In the genomic region with DNA sequence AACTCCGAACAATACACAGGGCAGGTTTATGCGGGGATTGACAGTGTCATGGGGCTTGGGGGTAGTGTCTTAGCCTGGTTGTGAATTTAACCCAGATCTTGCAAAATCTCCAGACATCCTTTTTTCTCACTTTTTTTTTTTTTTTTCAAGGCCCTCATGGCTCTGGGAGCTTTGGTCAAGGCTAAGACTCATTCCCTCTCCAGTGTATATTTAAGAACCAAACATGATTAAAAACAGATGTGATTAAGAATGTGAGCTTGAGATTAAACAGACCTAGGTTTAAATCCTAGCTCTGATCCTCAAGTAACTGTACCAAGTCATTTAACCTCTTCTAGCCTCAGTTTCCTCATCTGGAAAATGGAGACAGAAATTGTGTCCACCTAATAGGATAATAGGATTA, we compare ENCODE assay signal across 20 cellular contexts.
A peak's percentile ranks its signal among the peaks of the same experiment; 100 is the strongest.
DNase-seq lines count a peak whose midpoint lies in the region; TF ChIP-seq lines count a peak whose summit lies in the region.
"Had no signal": no experiment of that assay in that cellular context is flagged by ENCODE, and none has a peak within 500 bp of the region (broad histone marks: within the 10 kb centered on the region; RNA-seq: fewer than 3 reads in every experiment).

No MANE protein-coding gene starts in this region.

- H3K4me1 ChIP-seq in fibroblast of lung (ENCODE audit: control insufficient read depth, extremely low read depth, insufficient read depth, low read length) = peaks cover 16% of the 10 kb centered on the region
- H3K4me1 ChIP-seq: SJCRH30 had no signal

- no peaks in the 10 kb centered on the region for H3K36me3 ChIP-seq in fibroblast of lung (ENCODE audit: control insufficient read depth, insufficient read depth, low read length)
- H3K36me3 ChIP-seq: heart right ventricle, Peyer's patch, SJCRH30 had no signal

- no peaks in the 10 kb centered on the region for H4K20me1 ChIP-seq in fibroblast of lung (ENCODE audit: control insufficient read depth, extremely low read depth, insufficient read depth, low read length)

- no peaks in the 10 kb centered on the region for H3K79me2 ChIP-seq in fibroblast of lung (ENCODE audit: control insufficient read depth, insufficient read depth, low read length)

- H3K4me2 ChIP-seq in fibroblast of lung (ENCODE audit: extremely low read depth, insufficient read depth, low read length) = no peak overlapping the region
- H3K4me2 ChIP-seq: smooth muscle cell had no signal

- H3K27me3 ChIP-seq in fibroblast of lung (ENCODE audit: control insufficient read depth, insufficient read depth, low read length) = no peaks in the 10 kb centered on the region
- H3K27me3 ChIP-seq: heart right ventricle, Peyer's patch, SJCRH30 had no signal

- no peak for TF ChIP-seq CTCF in fibroblast of lung (conservative IDR thresholded peaks at IDR 0.05 in 1 of 2, IDR thresholded peaks at IDR 0.05 in 1 of 2; ENCODE audit: low read depth in 1 of 2, low read length in 2 of 2)

- no peak overlapping the region for H3K9ac ChIP-seq in fibroblast of lung (ENCODE audit: insufficient read depth, low read length)

- H3K4me3 ChIP-seq in fibroblast of lung (replicated peaks in 1 of 4; ENCODE audit: control extremely low read depth in 1 of 4, insufficient read depth in 1 of 4, low read depth in 3 of 4, low read length in 4 of 4) = no peak overlapping the region
- no peak overlapping the region for H3K4me3 ChIP-seq in skeletal muscle cell (ENCODE audit: low read depth, low read length)
- H3K4me3 ChIP-seq: heart right ventricle, Peyer's patch, SJCRH30, smooth muscle cell had no signal

- DNase-seq in AG20443 (ENCODE audit: low spot score) (peak; percentile 50), NCI-H82 treated with DMSO at 0.1 percent for 48 hours (lab: John Stamatoyannopoulos, UW; ENCODE audit: unreplicated experiment) (peak; percentile 66), fibroblast of lung (ENCODE audit: low read depth in 2 of 2) (peak; percentile 73 to 83), skeletal muscle cell (ENCODE audit: low read depth) (peak; percentile 43), UCSD-AML1 (lab: John Stamatoyannopoulos, UW; ENCODE audit: unreplicated experiment) (no peak), cerebellum (ENCODE audit: low spot score) (no peak)
- no peak for DNase-seq in stimulated activated CD4-positive, alpha-beta T cell treated with anti-CD3 and anti-CD28 coated beads, Interleukin-4, amount 100 ng/mL, for 4 hours
- no peak for DNase-seq in activated CD4-positive, alpha-beta T cell treated with anti-CD3 and anti-CD28 coated beads, Interleukin-2, amount 50 U/mL, for 4 hours
- DNase-seq: activated CD4-positive, alpha-beta T cell treated with anti-CD3 and anti-CD28 coated beads for 48 hours; activated naive CD4-positive, alpha-beta T cell treated with anti-CD3 and anti-CD28 coated beads for 36 hours; CD8-positive, alpha-beta T cell; dermis blood vessel endothelial cell; DMS 273 treated with DMSO at 0.1 percent for 48 hours; heart right ventricle; mammary epithelial cell; NCI-H1436 treated with DMSO at 0.1 percent for 48 hours; NCI-H524; SJCRH30 had no signal

- no peak overlapping the region for H3K27ac ChIP-seq in fibroblast of lung (ENCODE audit: insufficient read depth, low read length)
- H3K27ac ChIP-seq: heart right ventricle, Peyer's patch, SJCRH30 had no signal

- no peak overlapping the region for H2AFZ ChIP-seq in fibroblast of lung (ENCODE audit: low read length)

- no peaks in the 10 kb centered on the region for H3K9me3 ChIP-seq in fibroblast of lung (ENCODE audit: control insufficient read depth, insufficient read depth, low read depth, low read length)
- H3K9me3 ChIP-seq: SJCRH30 had no signal

Comparison
In these comparisons a context has a peak if more than half of its experiments do, and no peak if none do; other contexts are left out.
1. DNase-seq: peak in AG20443 (single experiment), NCI-H82 treated with DMSO at 0.1 percent for 48 hours (single experiment), fibroblast of lung (2 of 2) and skeletal muscle cell (single experiment); none in stimulated activated CD4-positive, alpha-beta T cell treated with anti-CD3 and anti-CD28 coated beads, Interleukin-4, amount 100 ng/mL, for 4 hours (0 of 2), activated CD4-positive, alpha-beta T cell treated with anti-CD3 and anti-CD28 coated beads, Interleukin-2, amount 50 U/mL, for 4 hours (0 of 2), UCSD-AML1 (single experiment) and cerebellum (single experiment).